In the genomic region with DNA sequence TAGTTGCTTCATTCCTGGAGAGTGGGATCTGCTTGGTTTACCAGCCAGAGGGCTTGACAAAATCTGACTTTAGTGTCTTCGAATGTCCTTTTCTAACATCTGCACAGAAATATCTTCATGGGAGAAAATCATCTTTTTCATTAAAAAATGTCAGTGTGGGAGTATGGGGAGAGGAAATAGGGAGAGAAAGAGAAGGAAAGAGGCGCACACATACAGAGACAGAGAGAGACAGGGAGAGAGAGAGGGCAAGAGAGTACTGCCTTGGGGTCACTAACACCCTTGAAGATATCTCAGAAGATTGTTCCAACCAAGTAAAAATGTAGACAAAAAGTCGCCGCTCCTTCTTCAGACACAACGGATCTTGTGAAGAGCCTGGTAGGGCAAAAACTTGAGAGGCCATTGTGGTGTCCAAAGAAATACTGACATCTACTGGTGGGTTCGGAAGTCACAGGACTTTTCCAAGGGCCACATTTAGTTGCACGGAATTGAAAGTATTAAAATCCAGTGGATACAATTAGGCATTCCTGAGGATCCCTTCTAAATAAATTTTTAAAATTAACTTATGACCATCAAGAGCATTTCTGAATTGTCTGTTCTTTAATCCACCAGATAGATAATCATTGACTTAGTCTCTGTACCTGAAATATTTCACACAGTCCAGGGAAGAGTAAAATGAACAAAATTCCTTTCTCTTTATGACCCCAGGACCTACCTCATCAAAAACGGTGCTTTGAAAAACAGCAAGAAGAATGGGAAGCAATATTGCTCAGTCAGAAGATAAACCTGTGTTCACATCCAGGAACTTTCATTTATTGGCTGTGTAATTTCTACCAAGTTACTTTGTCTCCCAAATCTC, we compare ENCODE assay signal across 1 cellular context.
TF ChIP-seq lines count a peak whose summit lies in the region.

No MANE protein-coding gene starts in this region.

TF ChIP-seq in endothelial cell of umbilical vein, 7 proteins besides CTCF, POLR2A, EP300 and RAD21 (continued from another document):
- TF ChIP-seq GATA2 (IDR thresholded peaks at IDR 0.05; ENCODE audit: insufficient read depth, insufficient read length, low read depth, low read length) (no peak), POLR2AphosphoS5 (IDR thresholded peaks at IDR 0.05; ENCODE audit: insufficient read depth, low read depth, low read length) (no peak), FOS (IDR thresholded peaks at IDR 0.05; ENCODE audit: borderline replicate concordance, insufficient read depth, low read length) (no peak), JUN (IDR thresholded peaks at IDR 0.05; ENCODE audit: borderline replicate concordance, insufficient read depth, insufficient read length, low read depth) (no peak)
- TF ChIP-seq, protein P1, sequence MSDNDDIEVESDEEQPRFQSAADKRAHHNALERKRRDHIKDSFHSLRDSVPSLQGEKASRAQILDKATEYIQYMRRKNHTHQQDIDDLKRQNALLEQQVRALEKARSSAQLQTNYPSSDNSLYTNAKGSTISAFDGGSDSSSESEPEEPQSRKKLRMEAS (IDR thresholded peaks at IDR 0.05; ENCODE audit: insufficient read depth, insufficient read length): no peak
